8 cellular contexts compared by ENCODE assay signal in genomic region chr3:151135548-151136337, GRCh38. TPM values are rescaled to one million over a fixed set of nuclear protein-coding genes. Genes with fewer than 3 reads are reported as not detected.
DNase-seq lines count a peak whose midpoint lies in the region; ATAC-seq and TF ChIP-seq lines count a peak whose summit lies in the region.

No MANE protein-coding gene starts in this region.

- no peak overlapping the region for H3K4ac ChIP-seq in H9 (ENCODE audit: low read depth, low read length)

- TF ChIP-seq CTCF in H9 (conservative IDR thresholded peaks at IDR 0.05) (no peak), foreskin keratinocyte (conservative IDR thresholded peaks at IDR 0.05) (no peak), uterus (IDR thresholded peaks at IDR 0.05) (no peak)

- no peaks in the 10 kb centered on the region for H3K36me3 Mint-ChIP-seq in CD8-positive, alpha-beta memory T cell
- H3K36me3 Mint-ChIP-seq in H9 (ENCODE audit: insufficient read depth in 1 of 3, low read depth in 3 of 3) = peaks cover 17 to 39% (median 30%) of the 10 kb centered on the region in 3 experiments

- H3K27ac ChIP-seq in CD8-positive, alpha-beta memory T cell (ENCODE audit: low read depth, low read length) = peak overlapping the region; percentile 20
- H3K27ac ChIP-seq in H9 (ENCODE audit: insufficient read length, low read depth, low read length) (no peak overlapping the region), foreskin keratinocyte (no peak overlapping the region), uterus (no peak overlapping the region)

- peak; percentile 5 to 63 (median 51) for DNase-seq in CD8-positive, alpha-beta memory T cell
- DNase-seq in H9 = no peak
- peak in 3 of 5 donors; percentile 1 to 84 (median 14) for DNase-seq in T-helper 1 cell
- DNase-seq in foreskin keratinocyte = no peak
- no peak for DNase-seq in uterus
- no peak for DNase-seq in 8988T
- DNase-seq in superior temporal gyrus (ENCODE audit: extremely low spot score) = no peak

- peaks cover 4 to 5% of the 10 kb centered on the region in 2 donors for H3K27me3 Mint-ChIP-seq in CD8-positive, alpha-beta memory T cell
- no peaks in the 10 kb centered on the region for H3K27me3 Mint-ChIP-seq in H9 (ENCODE audit: low read depth)

- intact Hi-C loops in uterus (cut with DNase I; ENCODE audit: low total_unique reads) = no loop called here

- H2BK15ac ChIP-seq in H9 (ENCODE audit: low read depth, low read length) = no peak overlapping the region

- H3K4me3 Mint-ChIP-seq in CD8-positive, alpha-beta memory T cell = peak overlapping the region; percentile 20 to 68 (median 45)
- H3K4me3 Mint-ChIP-seq in H9 = no peak overlapping the region

- no peaks in the 10 kb centered on the region for H3K9me3 ChIP-seq in CD8-positive, alpha-beta memory T cell (ENCODE audit: low read length)
- no peaks in the 10 kb centered on the region for H3K9me3 ChIP-seq in H9 (ENCODE audit: control insufficient read depth, low read depth, low read length)
- H3K9me3 ChIP-seq in uterus = no peaks in the 10 kb centered on the region

- H2BK120ac ChIP-seq in H9 (ENCODE audit: low read depth, low read length, poor library complexity, severe bottlenecking) = no peak overlapping the region

- H2BK5ac ChIP-seq in H9 (ENCODE audit: insufficient read length, low read length) = no peak overlapping the region

- peak; percentile 19 for ATAC-seq in foreskin keratinocyte
- no peak for ATAC-seq in HG02840 (IDR thresholded peaks at IDR 0.05; ENCODE audit: low FRiP score, unreplicated experiment)

- H3K9me3 Mint-ChIP-seq in CD8-positive, alpha-beta memory T cell = no peaks in the 10 kb centered on the region
- peaks cover 14 to 15% of the 10 kb centered on the region in 2 experiments; a peak in 4 of 5 replicates for H3K9me3 Mint-ChIP-seq in H9

- no peak overlapping the region for H3K9ac ChIP-seq in H9 (ENCODE audit: extremely low read depth, insufficient read length, low read length)

- peaks cover 16% of the 10 kb centered on the region for H3K4me1 ChIP-seq in CD8-positive, alpha-beta memory T cell (ENCODE audit: insufficient read depth, low read length)
- no peaks in the 10 kb centered on the region for H3K4me1 ChIP-seq in H9 (ENCODE audit: insufficient read depth, low read length)
- no peaks in the 10 kb centered on the region for H3K4me1 ChIP-seq in foreskin keratinocyte
- no peaks in the 10 kb centered on the region for H3K4me1 ChIP-seq in uterus

- no peak overlapping the region for H3K4me2 ChIP-seq in H9 (ENCODE audit: insufficient read depth, insufficient read length, low read length)

- H3K79me1 ChIP-seq in H9 (ENCODE audit: insufficient read depth, low read depth, low read length, poor library complexity, severe bottlenecking) = no peaks in the 10 kb centered on the region

- H3K18ac ChIP-seq in H9 (ENCODE audit: insufficient read length, low read depth, low read length) = no peak overlapping the region

- H3K14ac ChIP-seq in H9 (ENCODE audit: insufficient read depth, low read length) = peak overlapping the region; percentile 49; the same call in 1 of the 2 replicates

- no peak overlapping the region for H2BK20ac ChIP-seq in H9 (ENCODE audit: low read depth, low read length, poor library complexity, severe bottlenecking)

- H2BK12ac ChIP-seq in H9 (ENCODE audit: insufficient read length, low read depth, low read length) = no peak overlapping the region

- H3K27me3 ChIP-seq in CD8-positive, alpha-beta memory T cell (ENCODE audit: insufficient read depth, low read length, poor library complexity, severe bottlenecking) = no peaks in the 10 kb centered on the region
- H3K27me3 ChIP-seq in H9 (ENCODE audit: insufficient read depth, low read length) = no peaks in the 10 kb centered on the region
- H3K27me3 ChIP-seq in foreskin keratinocyte = peaks cover 33% of the 10 kb centered on the region
- H3K27me3 ChIP-seq in uterus = no peaks in the 10 kb centered on the region

- CTCF ChIA-PET in CD8-positive, alpha-beta memory T cell (lab: Charles Lee) = interaction anchor here (1.5 to 1.7 kb wide), 2 partner anchors 10 to 52 kb away, joined by 3 to 5 read pairs; no protein-coding TSS in a partner anchor

- no peak overlapping the region for H3K56ac ChIP-seq in H9 (ENCODE audit: insufficient read length, low read depth, low read length)

- no peak overlapping the region for H3K23ac ChIP-seq in H9 (ENCODE audit: insufficient read length, low read depth, low read length)

- H2AK5ac ChIP-seq in H9 (ENCODE audit: insufficient read length, low read length) = no peak overlapping the region

- POLR2A ChIA-PET in CD8-positive, alpha-beta memory T cell (lab: Charles Lee) = no interaction called here

- H3K27ac Mint-ChIP-seq in CD8-positive, alpha-beta memory T cell = peak overlapping the region; percentile 68 to 96 (median 82)
- 0 out of 7 replicates have a peak overlapping the region, but pooled peaks of 1 of the 3 experiments have one; percentile 46 for H3K27ac Mint-ChIP-seq in H9

- no peaks in the 10 kb centered on the region for H4K20me1 ChIP-seq in H9 (ENCODE audit: control insufficient read depth, insufficient read depth, insufficient read length)

- no peak overlapping the region for H4K91ac ChIP-seq in H9 (ENCODE audit: insufficient read length, low read depth, low read length)

- no peaks in the 10 kb centered on the region for H3K36me3 ChIP-seq in CD8-positive, alpha-beta memory T cell (ENCODE audit: insufficient read depth, low read length)
- H3K36me3 ChIP-seq in uterus = no peaks in the 10 kb centered on the region

- peaks cover 15 to 20% (median 17%) of the 10 kb centered on the region in 3 donors for H3K4me1 Mint-ChIP-seq in CD8-positive, alpha-beta memory T cell
- H3K4me1 Mint-ChIP-seq in H9 = no peaks in the 10 kb centered on the region

- H3K79me2 ChIP-seq in H9 (ENCODE audit: insufficient read depth, low read length) = no peaks in the 10 kb centered on the region

- H4K8ac ChIP-seq in H9 (replicated peaks; ENCODE audit: insufficient read length, low read depth, low read length) = no peak overlapping the region

- no peak overlapping the region for H3T11ph ChIP-seq in H9 (ENCODE audit: low read length)

- no peak for TF ChIP-seq POLR2A in uterus (IDR thresholded peaks at IDR 0.05)

- H3K23me2 ChIP-seq in H9 (ENCODE audit: insufficient read length, low read depth, low read length, poor library complexity, severe bottlenecking) = no peaks in the 10 kb centered on the region

- H2AFZ ChIP-seq in H9 (ENCODE audit: low read length) = no peak overlapping the region

- H4K5ac ChIP-seq in H9 (ENCODE audit: insufficient read length, low read depth, low read length) = no peak overlapping the region

- H3K4me3 ChIP-seq in CD8-positive, alpha-beta memory T cell (ENCODE audit: low read length) = no peak overlapping the region
- H3K4me3 ChIP-seq in uterus = no peak overlapping the region

- no CpG with 5 or more reads among the region's 5 CpGs for WGBS in H9 (ENCODE audit: extremely low coverage, insufficient read length, low lambda C conversion rate)

RNA-seq across cellular contexts. Expression of gene MED12L, which starts 50.3 kb away (rescaled TPM):
- 1 to 10 TPM; 1.7 to 1.8 TPM for total RNA-seq in CD8-positive, alpha-beta memory T cell
- 0.02 TPM for polyA plus RNA-seq in CD8-positive, alpha-beta memory T cell
- total RNA-seq in H9 (2021) (14.9 and 16.4 TPM in 2 replicates), foreskin keratinocyte (0.34 and 0.35 TPM in 2 replicates), uterus (10 to 100 TPM in 1 of 4 donors, 1 to 10 TPM in 1, under 1 TPM in 2; 0.51 to 12.7 (median 3.1) TPM)
- 0.02 and 0.08 TPM in 2 replicates for polyA plus RNA-seq in foreskin keratinocyte

Comparison
In these comparisons a context has a peak if more than half of its experiments do, and no peak if none do; other contexts are left out.
1. DNase-seq: peak in CD8-positive, alpha-beta memory T cell (5 of 5) and T-helper 1 cell (3 of 5); none in H9 (single experiment), foreskin keratinocyte (0 of 2), uterus (0 of 2), 8988T (single experiment) and superior temporal gyrus (single experiment).
2. H3K4me3 Mint-ChIP-seq: peak in CD8-positive, alpha-beta memory T cell (7 of 7); none in H9 (0 of 2).